Comparison of ENCODE assay signal across 29 cellular contexts in genomic region chr22:37204045-37204655, GRCh38. TPM values are rescaled to one million over a fixed set of nuclear protein-coding genes. Genes with fewer than 3 reads are reported as not detected.
DNase-seq lines count a peak whose midpoint lies in the region; ATAC-seq lines count a peak whose summit lies in the region.
"Had no signal": no experiment of that assay in that cellular context is flagged by ENCODE, and none has a peak within 500 bp of the region (broad histone marks: within the 10 kb centered on the region; RNA-seq: fewer than 3 reads in every experiment).

No MANE protein-coding gene starts in this region.

- no peak overlapping the region for H2AFZ ChIP-seq in mesenchymal stem cell (ENCODE audit: low read depth, low read length)
- H2AFZ ChIP-seq: hepatocyte had no signal

- no peak overlapping the region for H4K91ac ChIP-seq in mesenchymal stem cell (ENCODE audit: low read length)

- peak overlapping the region; percentile 8 for H2BK15ac ChIP-seq in mesenchymal stem cell (ENCODE audit: low read depth, poor library complexity, severe bottlenecking)

- H3K9ac ChIP-seq in mesenchymal stem cell (ENCODE audit: low read length) = no peak overlapping the region
- H3K9ac ChIP-seq: BLaER1 treated with 17β-estradiol and CSF1 and Interleukin-3, amounts not matched to agents 10 nM and 100 nM had no signal

- H3K4me1 Mint-ChIP-seq in activated naive CD4-positive, alpha-beta T cell treated with anti-CD3 and anti-CD28 coated beads for 36 hours (ENCODE audit: low read depth) = peaks cover 57% of the 10 kb centered on the region
- peaks cover 15% of the 10 kb centered on the region for H3K4me1 Mint-ChIP-seq in activated T-helper 17 cell treated with anti-CD3 and anti-CD28 coated beads, Interleukin-2, amount 50 U/mL, for 72 hours
- peaks cover 12% of the 10 kb centered on the region for H3K4me1 Mint-ChIP-seq in stimulated activated effector memory CD8-positive, alpha-beta T cell treated with anti-CD3 and anti-CD28 coated beads, Interleukin-12 subunit alpha, Interleukin-12 subunit beta, amount 100 ng/mL, for 72 hours

- no peak overlapping the region for H3K4me2 ChIP-seq in mesenchymal stem cell (ENCODE audit: low read length, poor library complexity, severe bottlenecking)
- H3K4me2 ChIP-seq: hepatocyte had no signal

- no peak overlapping the region for H2BK5ac ChIP-seq in mesenchymal stem cell (ENCODE audit: low read depth, low read length, poor library complexity, severe bottlenecking)

- H4K8ac ChIP-seq in mesenchymal stem cell (ENCODE audit: low read length) = no peak overlapping the region

- H2BK12ac ChIP-seq in mesenchymal stem cell (ENCODE audit: low read length in 2 of 2) = no peak overlapping the region

- intact Hi-C loops in activated naive CD4-positive, alpha-beta T cell treated with anti-CD3 and anti-CD28 coated beads for 36 hours (cut with micrococcal nuclease) = no loop called here
- intact Hi-C loops in Right ventricle myocardium superior (cut with DNase I) = loop anchor here (5.0 kb wide), 1 partner anchor 127 kb away; no protein-coding TSS in a partner anchor

- H3K79me1 ChIP-seq in mesenchymal stem cell (replicated peaks; ENCODE audit: low read length, poor library complexity, severe bottlenecking) = no peaks in the 10 kb centered on the region

- H3K14ac ChIP-seq in mesenchymal stem cell (ENCODE audit: low read length in 2 of 2) = no peak overlapping the region

- H3K4me3 Mint-ChIP-seq in activated naive CD4-positive, alpha-beta T cell treated with anti-CD3 and anti-CD28 coated beads for 36 hours = no peak overlapping the region
- H3K4me3 Mint-ChIP-seq in activated T-helper 17 cell treated with anti-CD3 and anti-CD28 coated beads, Interleukin-2, amount 50 U/mL, for 72 hours = no peak overlapping the region
- no peak overlapping the region for H3K4me3 Mint-ChIP-seq in stimulated activated effector memory CD8-positive, alpha-beta T cell treated with anti-CD3 and anti-CD28 coated beads, Interleukin-12 subunit alpha, Interleukin-12 subunit beta, amount 100 ng/mL, for 72 hours
- H3K4me3 Mint-ChIP-seq: activated B cell treated with CpG ODN at 0.5 μM for 24 hours, brain had no signal

- peaks cover 11% of the 10 kb centered on the region for H3K36me3 Mint-ChIP-seq in activated naive CD4-positive, alpha-beta T cell treated with anti-CD3 and anti-CD28 coated beads for 36 hours (ENCODE audit: low read depth)
- H3K36me3 Mint-ChIP-seq in activated T-helper 17 cell treated with anti-CD3 and anti-CD28 coated beads, Interleukin-2, amount 50 U/mL, for 72 hours (ENCODE audit: low read depth) = no peaks in the 10 kb centered on the region
- peaks cover 2% of the 10 kb centered on the region for H3K36me3 Mint-ChIP-seq in stimulated activated effector memory CD8-positive, alpha-beta T cell treated with anti-CD3 and anti-CD28 coated beads, Interleukin-12 subunit alpha, Interleukin-12 subunit beta, amount 100 ng/mL, for 72 hours
- H3K36me3 Mint-ChIP-seq: brain had no signal

- H3K4me3 ChIP-seq in mesenchymal stem cell (ENCODE audit: insufficient read depth in 1 of 2, low read depth in 1 of 2, low read length in 2 of 2) = no peak overlapping the region
- H3K4me3 ChIP-seq: adrenal gland; BLaER1 treated with 17β-estradiol and CSF1 and Interleukin-3, amounts not matched to agents 10 nM and 100 nM; gastrocnemius medialis; hepatocyte; SJCRH30 had no signal

- H3K27me3 Mint-ChIP-seq in activated naive CD4-positive, alpha-beta T cell treated with anti-CD3 and anti-CD28 coated beads for 36 hours (ENCODE audit: low read depth) = no peaks in the 10 kb centered on the region
- no peaks in the 10 kb centered on the region for H3K27me3 Mint-ChIP-seq in activated T-helper 17 cell treated with anti-CD3 and anti-CD28 coated beads, Interleukin-2, amount 50 U/mL, for 72 hours
- H3K27me3 Mint-ChIP-seq: activated B cell treated with CpG ODN at 0.5 μM for 24 hours, brain had no signal

- peaks cover 0 to 18% of the 10 kb centered on the region in 2 experiments for H3K27me3 ChIP-seq in mesenchymal stem cell (ENCODE audit: control insufficient read depth in 1 of 2, insufficient read depth in 1 of 2, low read length in 2 of 2)
- H3K27me3 ChIP-seq: adrenal gland; BLaER1 treated with 17β-estradiol and CSF1 and Interleukin-3, amounts not matched to agents 10 nM and 100 nM; gastrocnemius medialis; hepatocyte had no signal

- no peak overlapping the region for H2AK5ac ChIP-seq in mesenchymal stem cell (ENCODE audit: low read length, severe bottlenecking)

- peak overlapping the region; percentile 31 for H3K27ac Mint-ChIP-seq in activated naive CD4-positive, alpha-beta T cell treated with anti-CD3 and anti-CD28 coated beads for 36 hours
- peak overlapping the region; percentile 13 for H3K27ac Mint-ChIP-seq in activated T-helper 17 cell treated with anti-CD3 and anti-CD28 coated beads, Interleukin-2, amount 50 U/mL, for 72 hours
- H3K27ac Mint-ChIP-seq in stimulated activated effector memory CD8-positive, alpha-beta T cell treated with anti-CD3 and anti-CD28 coated beads, Interleukin-12 subunit alpha, Interleukin-12 subunit beta, amount 100 ng/mL, for 72 hours = peak overlapping the region; percentile 80
- H3K27ac Mint-ChIP-seq: brain had no signal

- H3K9me3 ChIP-seq in mesenchymal stem cell (ENCODE audit: control insufficient read depth, low read length) = no peaks in the 10 kb centered on the region
- H3K9me3 ChIP-seq: adrenal gland; BLaER1 treated with 17β-estradiol and CSF1 and Interleukin-3, amounts not matched to agents 10 nM and 100 nM; gastrocnemius medialis; SJCRH30 had no signal

- H3K23ac ChIP-seq in mesenchymal stem cell (ENCODE audit: low read length in 2 of 2) = no peak overlapping the region

- no peak overlapping the region for H3K4ac ChIP-seq in mesenchymal stem cell (ENCODE audit: low read depth in 1 of 2, low read length in 2 of 2)

- CTCF ChIA-PET in activated naive CD4-positive, alpha-beta T cell treated with anti-CD3 and anti-CD28 coated beads for 36 hours (lab: Charles Lee) = no interaction called here

- H2BK120ac ChIP-seq in mesenchymal stem cell (ENCODE audit: low read depth, low read length) = no peak overlapping the region

- no peak for ATAC-seq in activated T-helper 17 cell treated with anti-CD3 and anti-CD28 coated beads, Interleukin-2, amount 50 U/mL, for 72 hours (replicated peaks)
- ATAC-seq in stimulated activated effector memory CD8-positive, alpha-beta T cell treated with anti-CD3 and anti-CD28 coated beads, Interleukin-12 subunit alpha, Interleukin-12 subunit beta, amount 100 ng/mL, for 72 hours = no peak
- ATAC-seq in Right ventricle myocardium superior (ENCODE audit: poor library complexity) (no peak), GM19351 (IDR thresholded peaks at IDR 0.05; ENCODE audit: unreplicated experiment) (no peak)
- ATAC-seq: gastrocnemius medialis, HCT116, left colon had no signal

- H3K4me1 ChIP-seq in mesenchymal stem cell (ENCODE audit: control insufficient read depth, insufficient read depth, low read depth, low read length) = peaks cover 13% of the 10 kb centered on the region
- H3K4me1 ChIP-seq: SJCRH30 had no signal

- DNase-seq in activated naive CD4-positive, alpha-beta T cell treated with anti-CD3 and anti-CD28 coated beads for 36 hours = no peak
- DNase-seq in activated naive CD4-positive, alpha-beta T cell (lab: John Stamatoyannopoulos, UW) = no peak
- DNase-seq in mesenchymal stem cell (no peak), ACHN (no peak), Right ventricle myocardium superior (no peak)
- DNase-seq in stimulated activated effector memory CD8-positive, alpha-beta T cell treated with anti-CD3 and anti-CD28 coated beads, Interleukin-12 subunit alpha, Interleukin-12 subunit beta, amount 100 ng/mL, for 72 hours (ENCODE audit: low spot score in 2 of 2) = no peak
- DNase-seq: activated B cell treated with CpG ODN at 0.5 μM for 24 hours; cerebellar nuclear complex; DMS79 treated with DMSO at 0.1 percent for 48 hours; gastrocnemius medialis; GF-D8; left colon; NCI-H1436; NCI-H345; NCI-H774; nucleus accumbens; SJCRH30; small intestine; stimulated activated CD8-positive, alpha-beta memory T cell treated with anti-CD3 and anti-CD28 coated beads, Interleukin-4, amount 100 ng/mL, for 48 hours had no signal

- no peaks in the 10 kb centered on the region for H3K9me3 Mint-ChIP-seq in activated naive CD4-positive, alpha-beta T cell treated with anti-CD3 and anti-CD28 coated beads for 36 hours
- H3K9me3 Mint-ChIP-seq in activated T-helper 17 cell treated with anti-CD3 and anti-CD28 coated beads, Interleukin-2, amount 50 U/mL, for 72 hours = no peaks in the 10 kb centered on the region
- H3K9me3 Mint-ChIP-seq in stimulated activated effector memory CD8-positive, alpha-beta T cell treated with anti-CD3 and anti-CD28 coated beads, Interleukin-12 subunit alpha, Interleukin-12 subunit beta, amount 100 ng/mL, for 72 hours = no peaks in the 10 kb centered on the region
- H3K9me3 Mint-ChIP-seq: activated B cell treated with CpG ODN at 0.5 μM for 24 hours, brain had no signal

- 91% methylated on average over 5 of the region's 5 CpGs for WGBS in mesenchymal stem cell

- in situ Hi-C loops in ACHN (cut with HindIII; ENCODE audit: low pct_ligation_motif_present, low pct_unique_long_range_greater_than_20kb, low sequenced_read_pairs) = no loop called here

- no peak overlapping the region for H3K27ac ChIP-seq in mesenchymal stem cell (ENCODE audit: low read length, poor library complexity, severe bottlenecking)
- H3K27ac ChIP-seq: adrenal gland; BLaER1 treated with 17β-estradiol and CSF1 and Interleukin-3, amounts not matched to agents 10 nM and 100 nM; gastrocnemius medialis; hepatocyte; SJCRH30 had no signal

- H3K18ac ChIP-seq in mesenchymal stem cell (ENCODE audit: low read depth in 1 of 2, low read length in 2 of 2) = no peak overlapping the region

- no peaks in the 10 kb centered on the region for H3K36me3 ChIP-seq in mesenchymal stem cell (ENCODE audit: control insufficient read depth in 1 of 2, insufficient read depth in 2 of 2, low read depth in 1 of 2, low read length in 2 of 2)
- H3K36me3 ChIP-seq: adrenal gland; BLaER1 treated with 17β-estradiol and CSF1 and Interleukin-3, amounts not matched to agents 10 nM and 100 nM; gastrocnemius medialis; SJCRH30 had no signal

RNA-seq across cellular contexts. Expression of gene SSTR3, which starts 8.1 kb away (rescaled TPM):
- 10 to 100 TPM; 28.1 to 28.6 TPM for total RNA-seq in activated naive CD4-positive, alpha-beta T cell treated with anti-CD3 and anti-CD28 coated beads for 36 hours
- 10 to 100 TPM in 1 of 2 donors, 1 to 10 TPM in 1; 2.6 to 16.2 TPM for total RNA-seq in activated T-helper 17 cell treated with anti-CD3 and anti-CD28 coated beads, Interleukin-2, amount 50 U/mL, for 72 hours
- polyA plus RNA-seq in mesenchymal stem cell (2013, experiment 1 of 2) = not detected
- polyA plus RNA-seq in mesenchymal stem cell (2013, experiment 2 of 2) = not detected
- not detected for total RNA-seq in Right ventricle myocardium superior
- total RNA-seq: gastrocnemius medialis, SJCRH30, subcutaneous adipose tissue, ureter had no signal

RNA-seq across cellular contexts. Expression of gene C1QTNF6, which starts 16.1 kb away (rescaled TPM):
- 10 to 100 TPM; 13.4 to 13.6 TPM for total RNA-seq in activated naive CD4-positive, alpha-beta T cell treated with anti-CD3 and anti-CD28 coated beads for 36 hours
- 10 to 100 TPM in 1 of 2 donors, 1 to 10 TPM in 1; 5.0 to 16.3 TPM for total RNA-seq in activated T-helper 17 cell treated with anti-CD3 and anti-CD28 coated beads, Interleukin-2, amount 50 U/mL, for 72 hours
- polyA plus RNA-seq in mesenchymal stem cell (2013, experiment 1 of 2) = 38.2 TPM
- polyA plus RNA-seq in mesenchymal stem cell (2013, experiment 2 of 2) = 37.9 TPM
- 1.5 TPM for total RNA-seq in Right ventricle myocardium superior

RNA-seq across cellular contexts. Expression of gene RAC2, which starts 39.9 kb away (rescaled TPM):
- total RNA-seq in activated naive CD4-positive, alpha-beta T cell treated with anti-CD3 and anti-CD28 coated beads for 36 hours = 100 to 1,000 TPM; 728 to 759 TPM
- total RNA-seq in activated T-helper 17 cell treated with anti-CD3 and anti-CD28 coated beads, Interleukin-2, amount 50 U/mL, for 72 hours = 1,000 to 10,000 TPM in 1 of 2 donors, 100 to 1,000 TPM in 1; 674 to 1,069 TPM
- polyA plus RNA-seq in mesenchymal stem cell (2013, experiment 1 of 2) = 121 TPM
- 117 TPM for polyA plus RNA-seq in mesenchymal stem cell (2013, experiment 2 of 2)
- total RNA-seq in Right ventricle myocardium superior = 4.1 TPM
- total RNA-seq: SJCRH30 had no signal

RNA-seq across cellular contexts. Expression of gene IL2RB, which starts 54.4 kb away (rescaled TPM):
- 100 to 1,000 TPM; 126 to 134 TPM for total RNA-seq in activated naive CD4-positive, alpha-beta T cell treated with anti-CD3 and anti-CD28 coated beads for 36 hours
- total RNA-seq in activated T-helper 17 cell treated with anti-CD3 and anti-CD28 coated beads, Interleukin-2, amount 50 U/mL, for 72 hours = 100 to 1,000 TPM; 425 to 498 TPM
- 4.9 TPM for polyA plus RNA-seq in mesenchymal stem cell (2013, experiment 1 of 2)
- 5.1 TPM for polyA plus RNA-seq in mesenchymal stem cell (2013, experiment 2 of 2)
- 0.75 TPM for total RNA-seq in Right ventricle myocardium superior
- total RNA-seq: renal cortical epithelial cell had no signal

Comparison
In these comparisons a context has a peak if more than half of its experiments do, and no peak if none do; other contexts are left out.
1. H3K27ac Mint-ChIP-seq: peak in every context shown above with its lines; median percentile 80 in stimulated activated effector memory CD8-positive, alpha-beta T cell treated with anti-CD3 and anti-CD28 coated beads, Interleukin-12 subunit alpha, Interleukin-12 subunit beta, amount 100 ng/mL, for 72 hours; 31 in activated naive CD4-positive, alpha-beta T cell treated with anti-CD3 and anti-CD28 coated beads for 36 hours; 13 in activated T-helper 17 cell treated with anti-CD3 and anti-CD28 coated beads, Interleukin-2, amount 50 U/mL, for 72 hours.
2. RNA of gene RAC2, which starts 39.9 kb away (total RNA-seq): 674 to 1,069 TPM in activated T-helper 17 cell treated with anti-CD3 and anti-CD28 coated beads, Interleukin-2, amount 50 U/mL, for 72 hours and 728 to 759 TPM in activated naive CD4-positive, alpha-beta T cell treated with anti-CD3 and anti-CD28 coated beads for 36 hours; 4.1 TPM in Right ventricle myocardium superior (single experiment); every median in the first group is over 100 times any median in the second.